In genomic region chr14:59352951-59353350, GRCh38 we compare ENCODE assay signal across 15 cellular contexts.
DNase-seq lines count a peak whose midpoint lies in the region; ATAC-seq and TF ChIP-seq lines count a peak whose summit lies in the region.
"Had no signal": no experiment of that assay in that cellular context is flagged by ENCODE, and none has a peak within 500 bp of the region (broad histone marks: within the 10 kb centered on the region; RNA-seq: fewer than 3 reads in every experiment).

No MANE protein-coding gene starts in this region.

- H3K23ac ChIP-seq in mesendoderm (ENCODE audit: low read length): no peak overlapping the region

- H3K9me3 Mint-ChIP-seq in WTC11: no peaks in the 10 kb centered on the region
- H3K9me3 Mint-ChIP-seq: CD4-positive, alpha-beta T cell had no signal

- H3K9me3 ChIP-seq in prostate gland: no peaks in the 10 kb centered on the region
- H3K9me3 ChIP-seq: SJSA1 had no signal

- H3K36me3 Mint-ChIP-seq in WTC11: peaks cover 19% of the 10 kb centered on the region

- H3K36me3 ChIP-seq in mesendoderm (ENCODE audit: control insufficient read depth, insufficient read depth, low read length): no peaks in the 10 kb centered on the region
- no peaks in the 10 kb centered on the region for H3K36me3 ChIP-seq in prostate gland

- no peak for TF ChIP-seq POLR2A in prostate gland (IDR thresholded peaks at IDR 0.05)

- TF ChIP-seq CTCF in WTC11 (IDR thresholded peaks at IDR 0.05) (no peak), prostate gland (IDR thresholded peaks at IDR 0.05) (no peak), omental fat pad (IDR thresholded peaks at IDR 0.05) (no peak)

- H3K18ac ChIP-seq in mesendoderm (ENCODE audit: low read length): no peak overlapping the region

- no peaks in the 10 kb centered on the region for H3K4me1 ChIP-seq in mesendoderm (ENCODE audit: control insufficient read depth, low read depth, low read length)
- no peaks in the 10 kb centered on the region for H3K4me1 ChIP-seq in prostate gland (replicated peaks)

- H3K4me3 ChIP-seq in mesendoderm (ENCODE audit: low read length) (no peak overlapping the region), prostate gland (no peak overlapping the region)
- H3K4me3 ChIP-seq: SJSA1 had no signal

- intact Hi-C loops in prostate gland (cut with DNase I): no loop called here

- POLR2A ChIA-PET in WTC11 (lab: Charles Lee): no interaction called here

- H3K56ac ChIP-seq in mesendoderm (ENCODE audit: low read length): no peak overlapping the region

- H3K4me3 Mint-ChIP-seq in WTC11: no peak overlapping the region
- H3K4me3 Mint-ChIP-seq: CD4-positive, alpha-beta T cell had no signal

- no peak overlapping the region for H3K9ac ChIP-seq in mesendoderm (ENCODE audit: low read length)

- no peak overlapping the region for H2BK5ac ChIP-seq in mesendoderm (ENCODE audit: low read length)

- H3K4me1 Mint-ChIP-seq in WTC11: peaks cover 12% of the 10 kb centered on the region

- peak overlapping the region; percentile 16; the same call in 1 of the 2 replicates for H3K27ac Mint-ChIP-seq in WTC11
- H3K27ac Mint-ChIP-seq: CD4-positive, alpha-beta T cell had no signal

- CTCF ChIA-PET in WTC11 (lab: Charles Lee): no interaction called here

- H2BK15ac ChIP-seq in mesendoderm (replicated peaks; ENCODE audit: low read depth): no peak overlapping the region

- no peaks in the 10 kb centered on the region for H3K79me2 ChIP-seq in mesendoderm (ENCODE audit: control insufficient read depth, insufficient read depth, low read length)

- H3K4ac ChIP-seq in mesendoderm (ENCODE audit: low read depth, low read length): no peak overlapping the region

- no CpG with 5 or more reads among the region's 3 CpGs for WGBS in mesendoderm (ENCODE audit: extremely low coverage, insufficient coverage, low lambda C conversion rate)
- 69% methylated on average over 3 of the region's 3 CpGs for WGBS in prostate gland

- H2AK5ac ChIP-seq in mesendoderm (ENCODE audit: low read length): no peak overlapping the region

- ATAC-seq in WTC11 (no peak), omental fat pad (ENCODE audit: low FRiP score) (no peak)

- no peak overlapping the region for H3K27ac ChIP-seq in mesendoderm (ENCODE audit: low read depth, low read length)
- H3K27ac ChIP-seq in prostate gland: no peak overlapping the region
- H3K27ac ChIP-seq: HL-60, SJSA1 had no signal

- no peaks in the 10 kb centered on the region for H3K79me1 ChIP-seq in mesendoderm (ENCODE audit: low read length)

- no peaks in the 10 kb centered on the region for H3K27me3 Mint-ChIP-seq in WTC11 (ENCODE audit: low read depth)
- H3K27me3 Mint-ChIP-seq: CD4-positive, alpha-beta T cell had no signal

- H2BK120ac ChIP-seq in mesendoderm (ENCODE audit: low read depth, low read length): no peak overlapping the region

- DNase-seq in NCI-H446 (lab: John Stamatoyannopoulos, UW) (peak; percentile 49 to 70), WTC11 (ENCODE audit: low spot score) (no peak), mesendoderm (peak; percentile 34), prostate gland (ENCODE audit: low spot score) (no peak), T-helper 1 cell (no peak), omental fat pad (ENCODE audit: low spot score) (no peak)
- no peak for DNase-seq in activated CD4-positive, alpha-beta T cell treated with anti-CD3 and anti-CD28 coated beads, Interleukin-2, amount 50 U/mL, for 4 hours
- DNase-seq: CD4-positive, alpha-beta T cell; HCEC 1CT; NCI-H1417; NCI-H1930; NCI-H748 treated with DMSO at 0.1 percent for 48 hours; OCI-M1 had no signal

- H3K4me2 ChIP-seq in mesendoderm (ENCODE audit: low read length): no peak overlapping the region

- H3K27me3 ChIP-seq in mesendoderm (ENCODE audit: insufficient read depth, low read length, poor library complexity) (no peaks in the 10 kb centered on the region), prostate gland (replicated peaks; ENCODE audit: insufficient read depth) (no peaks in the 10 kb centered on the region)
- H3K27me3 ChIP-seq: SJSA1 had no signal

- H4K8ac ChIP-seq in mesendoderm (ENCODE audit: low read depth, low read length): no peak overlapping the region

- H4K5ac ChIP-seq in mesendoderm (ENCODE audit: low read length): no peak overlapping the region

TF ChIP-seq in WTC11, 78 proteins besides CTCF, POLR2A, EP300 and RAD21 (continues in another document):
- no peak for TF ChIP-seq NFYB (CRISPR knock-in tag; conservative IDR thresholded peaks at IDR 0.05; ENCODE audit: low read depth)
- TF ChIP-seq GRHL2 (CRISPR knock-in tag; IDR thresholded peaks at IDR 0.05; ENCODE audit: insufficient replicate concordance, severe bottlenecking): no peak
- TF ChIP-seq STAT6 (CRISPR knock-in tag; conservative IDR thresholded peaks at IDR 0.05; ENCODE audit: low read depth): no peak
- TF ChIP-seq USF1 (CRISPR knock-in tag; IDR thresholded peaks at IDR 0.05): no peak
- no peak for TF ChIP-seq ZNF423 (CRISPR knock-in tag; IDR thresholded peaks at IDR 0.05)
- TF ChIP-seq FOXP4 (CRISPR knock-in tag; IDR thresholded peaks at IDR 0.05): no peak
- no peak for TF ChIP-seq ZBTB21 (CRISPR knock-in tag; IDR thresholded peaks at IDR 0.05; ENCODE audit: borderline replicate concordance)
- no peak for TF ChIP-seq GABPB1 (CRISPR knock-in tag; IDR thresholded peaks at IDR 0.05)
- TF ChIP-seq ARID4B (CRISPR knock-in tag; IDR thresholded peaks at IDR 0.05; ENCODE audit: borderline replicate concordance): no peak

Comparison
In these comparisons a context has a peak if more than half of its experiments do, and no peak if none do; other contexts are left out.
1. DNase-seq: peak in NCI-H446 (2 of 2) and mesendoderm (single experiment); none in WTC11 (single experiment), prostate gland (single experiment), T-helper 1 cell (0 of 5), activated CD4-positive, alpha-beta T cell treated with anti-CD3 and anti-CD28 coated beads, Interleukin-2, amount 50 U/mL, for 4 hours (0 of 2) and omental fat pad (single experiment).